In the genomic region with DNA sequence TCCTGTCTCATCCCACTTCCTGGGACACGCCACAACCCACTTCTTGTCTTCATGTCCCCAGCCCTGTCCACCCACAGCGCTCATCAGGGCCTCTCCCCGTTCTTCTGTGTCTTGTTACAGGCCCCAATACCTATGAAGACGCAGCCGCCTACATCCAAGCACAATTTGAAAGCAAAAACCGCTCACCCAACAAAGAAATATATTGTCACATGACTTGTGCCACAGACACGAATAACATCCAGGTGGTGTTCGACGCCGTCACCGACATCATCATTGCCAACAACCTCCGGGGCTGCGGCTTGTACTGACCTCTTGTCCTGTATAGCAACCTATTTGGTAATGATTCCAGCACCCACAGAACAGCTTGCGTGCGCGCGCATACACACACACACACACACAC, we compare ENCODE assay signal across 1 cellular context.
A peak's percentile ranks its signal among the peaks of the same experiment; 100 is the strongest.
TF ChIP-seq lines count a peak whose summit lies in the region.

No MANE protein-coding gene starts in this region.

TF ChIP-seq in K562, 482 proteins besides CTCF, POLR2A, EP300 and RAD21:
- TF ChIP-seq, protein P1, sequence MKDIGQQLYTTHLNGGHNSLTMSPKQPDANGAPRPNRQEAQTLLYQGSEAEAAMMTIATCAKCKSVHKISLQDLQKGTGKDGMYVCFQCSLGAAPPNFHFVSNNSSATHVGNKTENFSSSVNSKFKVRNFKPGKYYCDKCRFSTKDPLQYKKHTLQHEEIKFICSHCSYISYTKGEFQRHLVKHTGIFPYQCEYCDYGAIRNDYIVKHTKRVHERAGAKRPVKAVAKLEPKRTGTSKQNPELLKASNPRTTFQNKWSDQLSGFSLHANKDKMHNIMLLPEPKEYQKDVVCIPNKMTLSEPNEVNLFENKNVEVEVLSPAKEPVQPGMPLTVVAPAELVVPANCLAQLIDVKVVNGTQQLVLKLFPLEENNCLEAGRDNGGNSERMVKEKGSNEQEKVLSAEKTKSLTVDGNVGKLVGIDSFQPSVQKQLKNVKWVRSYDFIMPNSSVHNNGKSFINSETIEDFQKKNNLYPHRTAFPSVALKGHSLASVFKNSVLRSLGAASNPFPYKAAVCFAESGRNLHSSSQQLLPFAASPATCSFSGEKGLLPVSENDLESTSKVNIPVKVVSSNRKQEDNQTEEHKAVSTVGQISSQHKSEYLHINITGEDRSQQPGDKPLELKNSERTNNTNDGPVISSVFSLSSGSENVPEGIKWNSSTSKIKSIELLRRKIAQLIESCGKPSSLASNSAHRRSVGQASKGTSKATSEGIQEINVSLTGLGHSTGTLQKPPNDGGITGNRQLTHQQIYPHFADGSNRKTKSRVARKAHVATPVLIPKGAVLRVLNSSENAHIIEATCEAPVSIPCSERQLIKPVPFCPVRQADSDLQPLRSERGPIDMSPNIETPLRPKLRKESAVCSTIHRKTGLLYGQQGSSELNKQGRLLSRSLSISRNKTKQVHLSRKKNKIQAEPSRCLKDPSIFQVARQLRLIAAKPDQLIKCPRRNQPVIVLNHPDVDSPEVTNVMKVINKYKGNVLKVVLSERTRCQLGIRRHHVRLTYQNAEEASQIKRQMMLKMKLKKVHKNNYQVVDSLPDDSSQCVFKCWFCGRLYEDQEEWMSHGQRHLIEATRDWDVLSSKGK (CRISPR knock-in tag; IDR thresholded peaks at IDR 0.05) = no peak
- TF ChIP-seq, protein P2, sequence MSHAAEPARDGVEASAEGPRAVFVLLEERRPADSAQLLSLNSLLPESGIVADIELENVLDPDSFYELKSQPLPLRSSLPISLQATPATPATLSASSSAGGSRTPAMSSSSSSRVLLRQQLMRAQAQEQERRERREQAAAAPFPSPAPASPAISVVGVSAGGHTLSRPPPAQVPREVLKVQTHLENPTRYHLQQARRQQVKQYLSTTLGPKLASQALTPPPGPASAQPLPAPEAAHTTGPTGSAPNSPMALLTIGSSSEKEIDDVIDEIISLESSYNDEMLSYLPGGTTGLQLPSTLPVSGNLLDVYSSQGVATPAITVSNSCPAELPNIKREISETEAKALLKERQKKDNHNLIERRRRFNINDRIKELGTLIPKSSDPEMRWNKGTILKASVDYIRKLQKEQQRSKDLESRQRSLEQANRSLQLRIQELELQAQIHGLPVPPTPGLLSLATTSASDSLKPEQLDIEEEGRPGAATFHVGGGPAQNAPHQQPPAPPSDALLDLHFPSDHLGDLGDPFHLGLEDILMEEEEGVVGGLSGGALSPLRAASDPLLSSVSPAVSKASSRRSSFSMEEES (CRISPR knock-in tag; IDR thresholded peaks at IDR 0.05) = peak; percentile 46
